Comparison of ENCODE assay signal across 32 cellular contexts in the genomic region with DNA sequence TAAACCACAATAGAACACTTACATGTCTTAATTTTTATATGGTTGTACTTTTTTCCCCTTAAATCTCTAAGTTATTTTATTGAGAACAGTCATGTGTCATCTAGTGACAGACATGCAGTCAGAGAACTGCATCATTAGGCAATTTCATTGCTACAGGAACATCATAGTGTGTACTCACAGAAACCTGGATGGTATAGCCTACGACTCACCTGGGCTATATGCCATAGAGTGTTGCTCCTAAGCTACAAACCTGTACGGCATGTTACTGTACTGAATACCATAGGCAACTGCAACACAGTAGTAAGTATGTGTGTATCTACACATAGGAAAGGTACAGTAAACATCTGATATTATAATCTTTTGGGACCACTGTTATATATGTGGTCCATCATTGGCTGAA.
"Had no signal": no experiment of that assay in that cellular context is flagged by ENCODE, and none has a peak within 500 bp of the region (broad histone marks: within the 10 kb centered on the region; RNA-seq: fewer than 3 reads in every experiment).

No MANE protein-coding gene starts in this region.

- ATAC-seq: activated CD4-positive, alpha-beta T cell treated with anti-CD3 and anti-CD28 coated beads for 36 hours; activated CD8-positive, alpha-beta memory T cell treated with anti-CD3 and anti-CD28 coated beads, Interleukin-2, amount 10 ng/mL, durations not matched to agents 7 days and 5 days; activated CD8-positive, alpha-beta T cell treated with anti-CD3 and anti-CD28 coated beads, Interleukin-2, amount 10 ng/mL, durations not matched to agents 7 days and 5 days; activated naive CD8-positive, alpha-beta T cell treated with anti-CD3 and anti-CD28 coated beads, Interleukin-2, amount 50 U/mL, for 24 hours; body of pancreas; esophagus mucosa; gastroesophageal sphincter; T-helper 17 cell had no signal

- FAIRE-seq: endometrium, endothelial cell of umbilical vein had no signal

- H3K36me3 ChIP-seq: adrenal gland, cardiac muscle cell, colonic mucosa, gastroesophageal sphincter had no signal

- H3K27me3 ChIP-seq: adrenal gland, body of pancreas, colonic mucosa, gastroesophageal sphincter had no signal

- H3K27ac ChIP-seq: adrenal gland, body of pancreas, cardiac muscle cell, colonic mucosa, gastroesophageal sphincter had no signal

- H3K4me1 ChIP-seq: adrenal gland, body of pancreas, colonic mucosa, gastroesophageal sphincter had no signal

- DNase-seq: activated CD4-positive, alpha-beta memory T cell treated with anti-CD3 and anti-CD28 coated beads for 36 hours; activated CD4-positive, alpha-beta T cell treated with anti-CD3 and anti-CD28 coated beads for 36 hours; activated CD4-positive, alpha-beta T cell treated with anti-CD3 and anti-CD28 coated beads, Interleukin-2, amount 10 ng/mL, durations not matched to agents 24 days and 14 days; activated CD4-positive, CD25-positive, alpha-beta regulatory T cell; activated CD4-positive, CD25-positive, alpha-beta regulatory T cell treated with anti-CD3 and anti-CD28 coated beads, Interleukin-2, amount 50 U/mL, for 72 hours; activated CD8-positive, alpha-beta memory T cell treated with anti-CD3 and anti-CD28 coated beads, Interleukin-2, amount 10 ng/mL, durations not matched to agents 7 days and 5 days; activated CD8-positive, alpha-beta memory T cell treated with anti-CD3 and anti-CD28 coated beads, Interleukin-2, amount 50 U/mL, for 4 hours; activated CD8-positive, alpha-beta T cell treated with anti-CD3 and anti-CD28 coated beads, Interleukin-2, amount 10 ng/mL, durations not matched to agents 7 days and 5 days; activated effector memory CD4-positive, alpha-beta T cell treated with anti-CD3 and anti-CD28 coated beads, Interleukin-2, amount 50 U/mL, for 16 hours; activated naive CD4-positive, alpha-beta T cell treated with anti-CD3 and anti-CD28 coated beads for 36 hours; activated naive CD8-positive, alpha-beta T cell treated with anti-CD3 and anti-CD28 coated beads for 36 hours; activated naive CD8-positive, alpha-beta T cell treated with anti-CD3 and anti-CD28 coated beads, Interleukin-2, amount 50 U/mL, for 24 hours; activated T-cell treated with anti-CD3 and anti-CD28 coated beads, Interleukin-2, amount 50 U/mL, for 1 hour; activated T-cell treated with anti-CD3 and anti-CD28 coated beads, Interleukin-2, amount 50 U/mL, for 48 hours; adrenal gland; amygdala; aorta; body of pancreas; central memory CD4-positive, alpha-beta T cell; cerebellar nuclear complex; colonic mucosa; effector CD8-positive, alpha-beta T cell; foreskin melanocyte; head of caudate nucleus; hippocampal formation; T-helper 17 cell; T1000 had no signal

- H3K4me3 ChIP-seq: adrenal gland, body of pancreas, cardiac muscle cell, colonic mucosa, gastroesophageal sphincter had no signal

- H3K9me3 ChIP-seq: adrenal gland, body of pancreas, colonic mucosa, gastroesophageal sphincter had no signal
